ENCODE assay signal across 1 cellular context in genomic region chr3:156816794-156817741, GRCh38.
TF ChIP-seq lines count a peak whose summit lies in the region.

No MANE protein-coding gene starts in this region.

TF ChIP-seq in K562, 482 proteins besides CTCF, POLR2A, EP300 and RAD21 (continued from another document):
- TF ChIP-seq, protein P1, sequence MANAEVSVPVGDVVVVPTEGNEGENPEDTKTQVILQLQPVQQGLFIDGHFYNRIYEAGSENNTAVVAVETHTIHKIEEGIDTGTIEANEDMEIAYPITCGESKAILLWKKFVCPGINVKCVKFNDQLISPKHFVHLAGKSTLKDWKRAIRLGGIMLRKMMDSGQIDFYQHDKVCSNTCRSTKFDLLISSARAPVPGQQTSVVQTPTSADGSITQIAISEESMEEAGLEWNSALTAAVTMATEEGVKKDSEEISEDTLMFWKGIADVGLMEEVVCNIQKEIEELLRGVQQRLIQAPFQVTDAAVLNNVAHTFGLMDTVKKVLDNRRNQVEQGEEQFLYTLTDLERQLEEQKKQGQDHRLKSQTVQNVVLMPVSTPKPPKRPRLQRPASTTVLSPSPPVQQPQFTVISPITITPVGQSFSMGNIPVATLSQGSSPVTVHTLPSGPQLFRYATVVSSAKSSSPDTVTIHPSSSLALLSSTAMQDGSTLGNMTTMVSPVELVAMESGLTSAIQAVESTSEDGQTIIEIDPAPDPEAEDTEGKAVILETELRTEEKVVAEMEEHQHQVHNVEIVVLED (CRISPR knock-in tag; IDR thresholded peaks at IDR 0.05), result peak; percentile 80
- TF ChIP-seq HNRNPLL (IDR thresholded peaks at IDR 0.05; ENCODE audit: low read depth, low read length, poor library complexity, severe bottlenecking), result peak; percentile 75
- no peak for TF ChIP-seq ZNF583 (CRISPR knock-in tag; IDR thresholded peaks at IDR 0.05)
- TF ChIP-seq, protein P2, sequence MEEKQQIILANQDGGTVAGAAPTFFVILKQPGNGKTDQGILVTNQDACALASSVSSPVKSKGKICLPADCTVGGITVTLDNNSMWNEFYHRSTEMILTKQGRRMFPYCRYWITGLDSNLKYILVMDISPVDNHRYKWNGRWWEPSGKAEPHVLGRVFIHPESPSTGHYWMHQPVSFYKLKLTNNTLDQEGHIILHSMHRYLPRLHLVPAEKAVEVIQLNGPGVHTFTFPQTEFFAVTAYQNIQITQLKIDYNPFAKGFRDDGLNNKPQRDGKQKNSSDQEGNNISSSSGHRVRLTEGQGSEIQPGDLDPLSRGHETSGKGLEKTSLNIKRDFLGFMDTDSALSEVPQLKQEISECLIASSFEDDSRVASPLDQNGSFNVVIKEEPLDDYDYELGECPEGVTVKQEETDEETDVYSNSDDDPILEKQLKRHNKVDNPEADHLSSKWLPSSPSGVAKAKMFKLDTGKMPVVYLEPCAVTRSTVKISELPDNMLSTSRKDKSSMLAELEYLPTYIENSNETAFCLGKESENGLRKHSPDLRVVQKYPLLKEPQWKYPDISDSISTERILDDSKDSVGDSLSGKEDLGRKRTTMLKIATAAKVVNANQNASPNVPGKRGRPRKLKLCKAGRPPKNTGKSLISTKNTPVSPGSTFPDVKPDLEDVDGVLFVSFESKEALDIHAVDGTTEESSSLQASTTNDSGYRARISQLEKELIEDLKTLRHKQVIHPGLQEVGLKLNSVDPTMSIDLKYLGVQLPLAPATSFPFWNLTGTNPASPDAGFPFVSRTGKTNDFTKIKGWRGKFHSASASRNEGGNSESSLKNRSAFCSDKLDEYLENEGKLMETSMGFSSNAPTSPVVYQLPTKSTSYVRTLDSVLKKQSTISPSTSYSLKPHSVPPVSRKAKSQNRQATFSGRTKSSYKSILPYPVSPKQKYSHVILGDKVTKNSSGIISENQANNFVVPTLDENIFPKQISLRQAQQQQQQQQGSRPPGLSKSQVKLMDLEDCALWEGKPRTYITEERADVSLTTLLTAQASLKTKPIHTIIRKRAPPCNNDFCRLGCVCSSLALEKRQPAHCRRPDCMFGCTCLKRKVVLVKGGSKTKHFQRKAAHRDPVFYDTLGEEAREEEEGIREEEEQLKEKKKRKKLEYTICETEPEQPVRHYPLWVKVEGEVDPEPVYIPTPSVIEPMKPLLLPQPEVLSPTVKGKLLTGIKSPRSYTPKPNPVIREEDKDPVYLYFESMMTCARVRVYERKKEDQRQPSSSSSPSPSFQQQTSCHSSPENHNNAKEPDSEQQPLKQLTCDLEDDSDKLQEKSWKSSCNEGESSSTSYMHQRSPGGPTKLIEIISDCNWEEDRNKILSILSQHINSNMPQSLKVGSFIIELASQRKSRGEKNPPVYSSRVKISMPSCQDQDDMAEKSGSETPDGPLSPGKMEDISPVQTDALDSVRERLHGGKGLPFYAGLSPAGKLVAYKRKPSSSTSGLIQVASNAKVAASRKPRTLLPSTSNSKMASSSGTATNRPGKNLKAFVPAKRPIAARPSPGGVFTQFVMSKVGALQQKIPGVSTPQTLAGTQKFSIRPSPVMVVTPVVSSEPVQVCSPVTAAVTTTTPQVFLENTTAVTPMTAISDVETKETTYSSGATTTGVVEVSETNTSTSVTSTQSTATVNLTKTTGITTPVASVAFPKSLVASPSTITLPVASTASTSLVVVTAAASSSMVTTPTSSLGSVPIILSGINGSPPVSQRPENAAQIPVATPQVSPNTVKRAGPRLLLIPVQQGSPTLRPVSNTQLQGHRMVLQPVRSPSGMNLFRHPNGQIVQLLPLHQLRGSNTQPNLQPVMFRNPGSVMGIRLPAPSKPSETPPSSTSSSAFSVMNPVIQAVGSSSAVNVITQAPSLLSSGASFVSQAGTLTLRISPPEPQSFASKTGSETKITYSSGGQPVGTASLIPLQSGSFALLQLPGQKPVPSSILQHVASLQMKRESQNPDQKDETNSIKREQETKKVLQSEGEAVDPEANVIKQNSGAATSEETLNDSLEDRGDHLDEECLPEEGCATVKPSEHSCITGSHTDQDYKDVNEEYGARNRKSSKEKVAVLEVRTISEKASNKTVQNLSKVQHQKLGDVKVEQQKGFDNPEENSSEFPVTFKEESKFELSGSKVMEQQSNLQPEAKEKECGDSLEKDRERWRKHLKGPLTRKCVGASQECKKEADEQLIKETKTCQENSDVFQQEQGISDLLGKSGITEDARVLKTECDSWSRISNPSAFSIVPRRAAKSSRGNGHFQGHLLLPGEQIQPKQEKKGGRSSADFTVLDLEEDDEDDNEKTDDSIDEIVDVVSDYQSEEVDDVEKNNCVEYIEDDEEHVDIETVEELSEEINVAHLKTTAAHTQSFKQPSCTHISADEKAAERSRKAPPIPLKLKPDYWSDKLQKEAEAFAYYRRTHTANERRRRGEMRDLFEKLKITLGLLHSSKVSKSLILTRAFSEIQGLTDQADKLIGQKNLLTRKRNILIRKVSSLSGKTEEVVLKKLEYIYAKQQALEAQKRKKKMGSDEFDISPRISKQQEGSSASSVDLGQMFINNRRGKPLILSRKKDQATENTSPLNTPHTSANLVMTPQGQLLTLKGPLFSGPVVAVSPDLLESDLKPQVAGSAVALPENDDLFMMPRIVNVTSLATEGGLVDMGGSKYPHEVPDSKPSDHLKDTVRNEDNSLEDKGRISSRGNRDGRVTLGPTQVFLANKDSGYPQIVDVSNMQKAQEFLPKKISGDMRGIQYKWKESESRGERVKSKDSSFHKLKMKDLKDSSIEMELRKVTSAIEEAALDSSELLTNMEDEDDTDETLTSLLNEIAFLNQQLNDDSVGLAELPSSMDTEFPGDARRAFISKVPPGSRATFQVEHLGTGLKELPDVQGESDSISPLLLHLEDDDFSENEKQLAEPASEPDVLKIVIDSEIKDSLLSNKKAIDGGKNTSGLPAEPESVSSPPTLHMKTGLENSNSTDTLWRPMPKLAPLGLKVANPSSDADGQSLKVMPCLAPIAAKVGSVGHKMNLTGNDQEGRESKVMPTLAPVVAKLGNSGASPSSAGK (IDR thresholded peaks at IDR 0.05), result peak; percentile 75
- no peak for TF ChIP-seq PHB2 (IDR thresholded peaks at IDR 0.05; ENCODE audit: low read depth)
- TF ChIP-seq, protein P3, sequence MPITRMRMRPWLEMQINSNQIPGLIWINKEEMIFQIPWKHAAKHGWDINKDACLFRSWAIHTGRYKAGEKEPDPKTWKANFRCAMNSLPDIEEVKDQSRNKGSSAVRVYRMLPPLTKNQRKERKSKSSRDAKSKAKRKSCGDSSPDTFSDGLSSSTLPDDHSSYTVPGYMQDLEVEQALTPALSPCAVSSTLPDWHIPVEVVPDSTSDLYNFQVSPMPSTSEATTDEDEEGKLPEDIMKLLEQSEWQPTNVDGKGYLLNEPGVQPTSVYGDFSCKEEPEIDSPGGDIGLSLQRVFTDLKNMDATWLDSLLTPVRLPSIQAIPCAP (CRISPR knock-in tag; IDR thresholded peaks at IDR 0.05; ENCODE audit: borderline replicate concordance), result no peak
- TF ChIP-seq BHLHE40 (IDR thresholded peaks at IDR 0.05; ENCODE audit: low read length), result peak; percentile 89
- TF ChIP-seq TCFL5 (CRISPR knock-in tag; conservative IDR thresholded peaks at IDR 0.05), result no peak
- peak; percentile 97 for TF ChIP-seq MBD1 (CRISPR knock-in tag; IDR thresholded peaks at IDR 0.05)
- peak; percentile 37; the same call in 1 of the 2 replicates for TF ChIP-seq CHAMP1 (IDR thresholded peaks at IDR 0.05)
- no peak for TF ChIP-seq HDGF (IDR thresholded peaks at IDR 0.05)
